ENCODE assay signal across 15 cellular contexts in the genomic region with DNA sequence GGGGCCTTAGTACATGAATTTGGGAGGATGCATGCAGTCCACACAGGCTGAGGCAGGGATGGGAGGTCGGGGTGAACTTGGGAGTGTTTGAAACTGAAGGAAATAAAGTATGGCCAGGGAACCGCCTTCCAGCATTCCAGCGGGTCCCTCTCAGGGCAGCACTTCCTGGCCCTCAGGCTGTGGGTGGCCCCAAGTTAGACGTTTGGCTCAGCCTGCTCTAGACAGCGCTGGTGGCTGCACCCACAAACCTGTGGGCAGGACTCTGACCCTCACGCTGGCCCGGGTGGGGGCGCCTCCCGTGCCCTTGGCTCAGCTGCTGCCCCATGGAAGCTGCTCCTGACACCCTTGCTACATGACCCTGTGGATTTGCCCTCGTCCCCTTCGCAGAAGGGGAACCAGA.
DNase-seq lines count a peak whose midpoint lies in the region; ATAC-seq and TF ChIP-seq lines count a peak whose summit lies in the region.
"Had no signal": no experiment of that assay in that cellular context is flagged by ENCODE, and none has a peak within 500 bp of the region (broad histone marks: within the 10 kb centered on the region; RNA-seq: fewer than 3 reads in every experiment).

No MANE protein-coding gene starts in this region.

- H3K4me1 Mint-ChIP-seq in activated T-helper 17 cell treated with anti-CD3 and anti-CD28 coated beads, Interleukin-2, amount 50 U/mL, for 72 hours = no peaks in the 10 kb centered on the region
- H3K4me1 Mint-ChIP-seq: CD4-positive, alpha-beta memory T cell had no signal

- H3K79me1 ChIP-seq in neuronal stem cell (ENCODE audit: low read depth, low read length) = no peaks in the 10 kb centered on the region

- H2BK12ac ChIP-seq in neuronal stem cell (ENCODE audit: low read length) = no peak overlapping the region

- H3K14ac ChIP-seq in neuronal stem cell (ENCODE audit: low read length) = no peak overlapping the region

- no peak overlapping the region for H2AK5ac ChIP-seq in neuronal stem cell (ENCODE audit: low read depth, low read length)

- H2AFZ ChIP-seq in neuronal stem cell (ENCODE audit: low read length) = no peak overlapping the region
- H2AFZ ChIP-seq: GM23248 had no signal

- TF ChIP-seq CTCF in coronary artery (IDR thresholded peaks at IDR 0.05) = no peak
- TF ChIP-seq CTCF in ascending aorta (IDR thresholded peaks at IDR 0.05) = no peak

- H3K18ac ChIP-seq in neuronal stem cell (ENCODE audit: low read length) = peak overlapping the region; percentile 35

- H4K8ac ChIP-seq in neuronal stem cell (ENCODE audit: low read depth, low read length) = no peak overlapping the region

- H3K4me2 ChIP-seq in neuronal stem cell (ENCODE audit: insufficient read depth, low read length, poor library complexity, severe bottlenecking) = no peak overlapping the region

- H3K27ac ChIP-seq in coronary artery (no peak overlapping the region), neuronal stem cell (replicated peaks; ENCODE audit: low read length) (no peak overlapping the region), ascending aorta (no peak overlapping the region)
- H3K27ac ChIP-seq: GM23248 had no signal

- no peaks in the 10 kb centered on the region for H3K36me3 ChIP-seq in neuronal stem cell (replicated peaks in 1 of 2; ENCODE audit: control insufficient read depth in 2 of 2, insufficient read depth in 2 of 2, low read length in 2 of 2)
- no peaks in the 10 kb centered on the region for H3K36me3 ChIP-seq in ascending aorta

- DNase-seq in M059J (ENCODE audit: low read depth) = peak; percentile 35
- peak; percentile 59 for DNase-seq in coronary artery (ENCODE audit: low spot score)
- DNase-seq in neuronal stem cell (ENCODE audit: low spot score) = no peak
- DNase-seq in ascending aorta (ENCODE audit: low spot score in 2 of 2) = no peak
- DNase-seq in D341Med (ENCODE audit: low spot score) = no peak
- DNase-seq: Calu3; CD4-positive, alpha-beta memory T cell; COR-L47; DMS153; DND-41; GF-D8; GM23248; H7; HCEC 1CT had no signal

- H3K4me1 ChIP-seq in neuronal stem cell (ENCODE audit: control insufficient read depth in 2 of 2, insufficient read depth in 1 of 2, low read depth in 1 of 2, low read length in 2 of 2) = peaks cover 0 to 2% of the 10 kb centered on the region in 2 donors
- H3K4me1 ChIP-seq in ascending aorta = no peaks in the 10 kb centered on the region

- no peak overlapping the region for H3K9ac ChIP-seq in neuronal stem cell (ENCODE audit: low read depth, low read length, poor library complexity)
- H3K9ac ChIP-seq: GM23248 had no signal

- peaks cover 39% of the 10 kb centered on the region for H3K27me3 Mint-ChIP-seq in activated T-helper 17 cell treated with anti-CD3 and anti-CD28 coated beads, Interleukin-2, amount 50 U/mL, for 72 hours

- no peaks in the 10 kb centered on the region for H3K9me3 Mint-ChIP-seq in activated T-helper 17 cell treated with anti-CD3 and anti-CD28 coated beads, Interleukin-2, amount 50 U/mL, for 72 hours
- H3K9me3 Mint-ChIP-seq: CD4-positive, alpha-beta memory T cell had no signal

- H3K27me3 ChIP-seq in neuronal stem cell (ENCODE audit: control insufficient read depth in 3 of 3, insufficient read depth in 3 of 3, low read depth in 1 of 3, low read length in 3 of 3) = peaks cover 0 to 15% (median 0%) of the 10 kb centered on the region in 3 experiments
- no peaks in the 10 kb centered on the region for H3K27me3 ChIP-seq in ascending aorta

- H3K4me3 Mint-ChIP-seq in activated T-helper 17 cell treated with anti-CD3 and anti-CD28 coated beads, Interleukin-2, amount 50 U/mL, for 72 hours = no peak overlapping the region
- H3K4me3 Mint-ChIP-seq: CD4-positive, alpha-beta memory T cell had no signal

- H3K9me3 ChIP-seq in neuronal stem cell (replicated peaks in 1 of 2; ENCODE audit: control insufficient read depth in 2 of 2, insufficient read depth in 1 of 2, low read depth in 1 of 2, low read length in 2 of 2) = no peaks in the 10 kb centered on the region
- H3K9me3 ChIP-seq in ascending aorta = no peaks in the 10 kb centered on the region

- no peak overlapping the region for H3K27ac Mint-ChIP-seq in activated T-helper 17 cell treated with anti-CD3 and anti-CD28 coated beads, Interleukin-2, amount 50 U/mL, for 72 hours
- H3K27ac Mint-ChIP-seq: CD4-positive, alpha-beta memory T cell had no signal

- H2BK5ac ChIP-seq in neuronal stem cell (ENCODE audit: low read length) = no peak overlapping the region

- H3K4me3 ChIP-seq in coronary artery = no peak overlapping the region
- no peak overlapping the region for H3K4me3 ChIP-seq in neuronal stem cell (ENCODE audit: low read length in 2 of 2)
- H3K4me3 ChIP-seq in ascending aorta = no peak overlapping the region
- H3K4me3 ChIP-seq: GM23248 had no signal

- peak overlapping the region; percentile 8 for H3K23ac ChIP-seq in neuronal stem cell (ENCODE audit: low read depth, low read length, poor library complexity)

- WGBS in neuronal stem cell (ENCODE audit: extremely low coverage in 2 of 2, insufficient read length in 2 of 2, insufficient replicate concordance in 1 of 2), 2 donors = no CpG with 5 or more reads among the region's 11 CpGs

- no peak overlapping the region for H2BK120ac ChIP-seq in neuronal stem cell (ENCODE audit: low read depth, low read length)

- H3K4ac ChIP-seq in neuronal stem cell (ENCODE audit: low read length) = no peak overlapping the region

- H3K36me3 Mint-ChIP-seq in activated T-helper 17 cell treated with anti-CD3 and anti-CD28 coated beads, Interleukin-2, amount 50 U/mL, for 72 hours (ENCODE audit: low read depth) = no peaks in the 10 kb centered on the region
- H3K36me3 Mint-ChIP-seq: CD4-positive, alpha-beta memory T cell had no signal

- H2BK15ac ChIP-seq in neuronal stem cell (ENCODE audit: low read length) = no peak overlapping the region

- no peak overlapping the region for H4K91ac ChIP-seq in neuronal stem cell (ENCODE audit: low read depth, low read length, poor library complexity)

- no peak for ATAC-seq in activated T-helper 17 cell treated with anti-CD3 and anti-CD28 coated beads, Interleukin-2, amount 50 U/mL, for 72 hours (replicated peaks)

- intact Hi-C loops in ascending aorta (cut with DNase I) = no loop called here

Comparison
In these comparisons a context has a peak if more than half of its experiments do, and no peak if none do; other contexts are left out.
1. DNase-seq: peak in M059J (single experiment) and coronary artery (single experiment); none in neuronal stem cell (single experiment), ascending aorta (0 of 2) and D341Med (single experiment).